ENCODE assay signal across 8 cellular contexts in the genomic region with DNA sequence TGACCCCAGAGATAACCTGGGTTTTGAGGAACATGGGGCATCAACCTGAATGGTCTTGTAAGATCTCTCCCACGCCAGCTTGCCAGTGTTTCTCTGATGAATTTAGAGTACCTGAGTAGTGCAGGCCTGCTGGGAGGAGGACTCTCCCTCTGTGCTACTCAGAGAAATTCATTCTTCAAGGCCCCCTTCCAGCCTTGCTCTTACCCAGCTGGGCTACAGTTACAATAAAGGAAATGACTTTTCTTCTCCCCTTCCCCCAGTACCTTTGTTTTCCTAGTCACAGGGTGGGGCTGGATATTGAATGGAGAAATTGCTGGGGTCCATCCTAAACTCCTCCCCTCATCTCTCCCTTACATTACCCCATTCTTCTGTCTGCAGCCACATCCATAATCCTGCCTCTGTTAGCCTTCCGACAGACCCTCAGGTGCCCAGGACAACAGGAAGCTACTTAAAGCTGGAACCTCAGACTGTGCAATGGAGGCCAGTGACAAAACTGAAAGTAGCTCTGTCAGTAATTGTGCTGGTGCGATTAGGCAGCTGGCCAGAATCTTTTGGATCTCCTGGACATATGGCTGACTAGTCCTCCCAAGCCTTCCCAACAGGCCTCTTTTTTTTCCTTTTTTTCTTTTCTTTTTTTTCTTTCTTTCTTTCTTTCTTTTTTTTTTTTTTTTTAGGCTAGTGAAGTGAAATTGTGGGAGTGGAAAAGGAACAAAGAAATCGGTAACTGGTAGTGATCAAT. TPM values are rescaled to one million over a fixed set of nuclear protein-coding genes. Genes with fewer than 3 reads are reported as not detected.
DNase-seq lines count a peak whose midpoint lies in the region; ATAC-seq and TF ChIP-seq lines count a peak whose summit lies in the region.

No MANE protein-coding gene starts in this region.

- H3K4me1 Mint-ChIP-seq in MCF 10A (ENCODE audit: insufficient read depth, unreplicated experiment), result peaks cover 8% of the 10 kb centered on the region

- TF ChIP-seq CTCF in KMS-11 (conservative IDR thresholded peaks at IDR 0.05; ENCODE audit: low read depth, low read length) (no peak), MCF 10A (IDR thresholded peaks at IDR 0.05; ENCODE audit: unreplicated experiment) (no peak), lower lobe of right lung (IDR thresholded peaks at IDR 0.05) (no peak), PC-9 (conservative IDR thresholded peaks at IDR 0.05) (no peak)

- H3K9me2 ChIP-seq in PC-9 (ENCODE audit: insufficient read depth), result no peaks in the 10 kb centered on the region

- DNase-seq in MCF 10A (ENCODE audit: unreplicated experiment) (no peak), lower lobe of right lung (no peak), aorta (peak in 1 of 2 donors; percentile 74), HuH-7 (ENCODE audit: low spot score) (no peak), PC-9 (no peak)

- no peaks in the 10 kb centered on the region for H3K27me3 Mint-ChIP-seq in MCF 10A (ENCODE audit: insufficient read depth, unreplicated experiment)

- peak overlapping the region; percentile 9 for H2AFZ ChIP-seq in ACC112 (ENCODE audit: low read length, unreplicated experiment)
- H2AFZ ChIP-seq in KMS-11 (ENCODE audit: low read depth), result peak overlapping the region; percentile 59; the same call in 1 of the 2 replicates
- H2AFZ ChIP-seq in PC-9, result no peak overlapping the region

- peaks cover 27% of the 10 kb centered on the region for H3K4me1 ChIP-seq in ACC112 (ENCODE audit: control insufficient read depth, insufficient read depth, low read length, unreplicated experiment)
- peaks cover 34% of the 10 kb centered on the region for H3K4me1 ChIP-seq in KMS-11 (ENCODE audit: low read depth, poor library complexity, severe bottlenecking)
- peaks cover 63% of the 10 kb centered on the region for H3K4me1 ChIP-seq in lower lobe of right lung
- H3K4me1 ChIP-seq in aorta (ENCODE audit: control insufficient read depth in 1 of 2, insufficient read depth in 2 of 2, low read length in 2 of 2), result no peaks in the 10 kb centered on the region
- peaks cover 17% of the 10 kb centered on the region for H3K4me1 ChIP-seq in PC-9 (replicated peaks; ENCODE audit: insufficient read depth)

- no peak overlapping the region for H3K4me3 Mint-ChIP-seq in MCF 10A (ENCODE audit: unreplicated experiment)

- 78 to 86% methylated on average over 4 of the region's 4 CpGs for WGBS in aorta, 2 donors

- no peak overlapping the region for H3K4me3 ChIP-seq in ACC112 (ENCODE audit: low read depth, low read length)
- no peak overlapping the region for H3K4me3 ChIP-seq in KMS-11 (IDR thresholded peaks at IDR 0.05; ENCODE audit: insufficient read depth, low read depth, low read length)
- H3K4me3 ChIP-seq in lower lobe of right lung, result peak overlapping the region; percentile 25
- no peak overlapping the region for H3K4me3 ChIP-seq in aorta (ENCODE audit: low read length in 2 of 2)
- H3K4me3 ChIP-seq in PC-9, result no peak overlapping the region

- H3K36me3 ChIP-seq in ACC112 (ENCODE audit: insufficient read depth, low read length) (no peaks in the 10 kb centered on the region), KMS-11 (ENCODE audit: insufficient read depth) (no peaks in the 10 kb centered on the region), lower lobe of right lung (peaks cover 19% of the 10 kb centered on the region), aorta (ENCODE audit: control insufficient read depth in 1 of 2, insufficient read depth in 2 of 2, low read length in 1 of 2) (no peaks in the 10 kb centered on the region), PC-9 (ENCODE audit: low read depth) (no peaks in the 10 kb centered on the region)

- H3K79me2 ChIP-seq in ACC112 (ENCODE audit: control insufficient read depth, insufficient read depth, low read length, unreplicated experiment) (no peaks in the 10 kb centered on the region), KMS-11 (ENCODE audit: insufficient read depth, low read depth) (no peaks in the 10 kb centered on the region), PC-9 (ENCODE audit: low read depth) (no peaks in the 10 kb centered on the region)

- POLR2A ChIA-PET in MCF 10A (lab: Yijun Ruan, JAX), result interaction anchor here (1.0 to 4.6 kb wide), 5 partner anchors 11 to 55 kb away, joined by 3 to 32 read pairs (median 8); a partner anchor contains a TSS
- POLR2A ChIA-PET in PC-9 (lab: Charles Lee; ENCODE audit: unreplicated experiment), result interaction anchor here (0.7 kb wide), 1 partner anchor 71 kb away, joined by 9 read pairs; no protein-coding TSS in a partner anchor

- peak overlapping the region; percentile 88 for H3K27ac ChIP-seq in ACC112 (ENCODE audit: low read depth, low read length)
- H3K27ac ChIP-seq in KMS-11, result peak overlapping the region; percentile 85
- peak overlapping the region; percentile 82 for H3K27ac ChIP-seq in lower lobe of right lung
- no peak overlapping the region for H3K27ac ChIP-seq in aorta (ENCODE audit: low read depth in 1 of 2, low read length in 2 of 2)
- no peak overlapping the region for H3K27ac ChIP-seq in PC-9

- H3K27me3 ChIP-seq in ACC112 (ENCODE audit: insufficient read depth, low read length) (no peaks in the 10 kb centered on the region), KMS-11 (ENCODE audit: insufficient read depth, low read depth) (no peaks in the 10 kb centered on the region), lower lobe of right lung (ENCODE audit: low read depth) (no peaks in the 10 kb centered on the region), aorta (ENCODE audit: control insufficient read depth in 1 of 2, insufficient read depth in 2 of 2, low read length in 1 of 2) (no peaks in the 10 kb centered on the region), PC-9 (ENCODE audit: insufficient read depth, low read depth) (no peaks in the 10 kb centered on the region)

- intact Hi-C loops in MCF 10A (cut with micrococcal nuclease) (no loop called here), lower lobe of right lung (cut with DNase I) (no loop called here), aorta (cut with DNase I) (loop anchor here (2.0 to 5.0 kb wide), 3 partner anchors 17 to 282 kb away; a partner anchor contains a TSS), PC-9 (cut with micrococcal nuclease; ENCODE audit: unreplicated experiment) (loop anchor here (2.0 to 5.0 kb wide), 2 partner anchors 123 to 282 kb away; a partner anchor contains a TSS)

- BruUV-seq in MCF 10A (replicated peaks; lab: Mats Ljungman, UMichigan) (no TSS peak), PC-9 (replicated peaks; lab: Mats Ljungman, UMichigan) (no TSS peak)

- peak overlapping the region; percentile 63 for H3K27ac Mint-ChIP-seq in MCF 10A (ENCODE audit: low read depth, unreplicated experiment)

- H3K4me2 ChIP-seq in KMS-11 (peak overlapping the region; percentile 97), PC-9 (no peak overlapping the region)

- H3F3A ChIP-seq in PC-9 (ENCODE audit: insufficient read depth, low read depth), result peaks cover 14% of the 10 kb centered on the region

- CTCF ChIA-PET in MCF 10A (lab: Yijun Ruan, JAX), result interaction anchor here (0.6 to 6.4 kb wide), 16 partner anchors 10 to 165 kb away, joined by 3 to 62 read pairs (median 4); a partner anchor contains a TSS
- CTCF ChIA-PET in PC-9 (lab: Charles Lee), result interaction anchor here (0.7 kb wide), 1 partner anchor 41 kb away, joined by 4 read pairs; no protein-coding TSS in a partner anchor

- H3K9ac ChIP-seq in KMS-11, result peak overlapping the region; percentile 50

- no peaks in the 10 kb centered on the region for H3K9me3 ChIP-seq in lower lobe of right lung
- H3K9me3 ChIP-seq in aorta (ENCODE audit: control insufficient read depth, low read length), result no peaks in the 10 kb centered on the region
- no peaks in the 10 kb centered on the region for H3K9me3 ChIP-seq in PC-9 (ENCODE audit: insufficient read depth, low read depth)

- H3K36me3 Mint-ChIP-seq in MCF 10A (ENCODE audit: insufficient read depth, unreplicated experiment), result peaks cover 19% of the 10 kb centered on the region

- H4K20me1 ChIP-seq in KMS-11 (ENCODE audit: insufficient read depth) (no peaks in the 10 kb centered on the region), PC-9 (ENCODE audit: insufficient read depth) (no peaks in the 10 kb centered on the region)

- H3K9me3 Mint-ChIP-seq in MCF 10A (ENCODE audit: unreplicated experiment), result no peaks in the 10 kb centered on the region

- ATAC-seq in lower lobe of right lung (peak; percentile 40), aorta (ENCODE audit: low FRiP score) (peak; percentile 70), GM21737 (IDR thresholded peaks at IDR 0.05; ENCODE audit: unreplicated experiment) (no peak)

RNA-seq across cellular contexts. Expression of a gene that starts 17.5 kb away (rescaled TPM):
- 74.4 and 126 TPM in 2 replicates for total RNA-seq in MCF 10A (2022)
- 61.2 TPM for total RNA-seq in lower lobe of right lung
- 10 to 100 TPM; 35.4 to 55.2 TPM for total RNA-seq in aorta
- polyA plus RNA-seq in aorta, result 10 to 100 TPM; 10.9 to 28.8 TPM
- total RNA-seq in PC-9 (2021), result 32.8 and 42.5 TPM in 2 replicates

Comparison
In these comparisons a context has a peak if more than half of its experiments do, and no peak if none do; other contexts are left out.
1. H3K27ac ChIP-seq: peak in ACC112 (single experiment), KMS-11 (single experiment) and lower lobe of right lung (single experiment); none in aorta (0 of 2) and PC-9 (single experiment).
2. intact Hi-C loops: an anchor here in aorta (2.0 to 5.0 kb wide) and PC-9 (2.0 to 5.0 kb wide); none called in MCF 10A and lower lobe of right lung.